ENCODE assay signal across 18 cellular contexts in the genomic region with DNA sequence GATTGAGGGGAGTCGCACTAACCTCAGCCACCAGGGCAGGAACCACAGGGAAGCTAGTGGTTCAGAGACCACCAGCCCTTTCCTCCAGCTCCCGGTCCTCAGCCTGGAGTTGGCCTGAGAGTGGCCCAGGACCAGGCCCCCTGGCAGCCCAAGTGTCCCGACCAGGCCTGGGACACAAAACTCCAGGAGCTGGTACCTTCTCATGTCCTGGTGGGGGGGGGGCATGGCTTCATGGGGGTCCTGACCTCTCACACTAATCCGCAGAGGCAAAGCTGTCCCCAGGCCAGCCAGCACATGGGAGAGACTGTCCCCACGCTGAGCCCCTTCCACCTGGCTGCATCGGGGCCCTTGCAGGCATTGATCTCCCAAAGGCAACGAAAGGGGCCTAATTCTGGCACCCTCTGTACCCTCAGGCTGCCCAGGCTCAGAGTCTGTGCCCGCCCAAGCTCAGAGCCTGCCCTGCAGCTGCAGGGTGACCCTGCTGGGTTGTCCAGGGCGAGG. TPM values are rescaled to one million over a fixed set of nuclear protein-coding genes. Genes with fewer than 3 reads are reported as not detected.
DNase-seq lines count a peak whose midpoint lies in the region; ATAC-seq and TF ChIP-seq lines count a peak whose summit lies in the region.
"Had no signal": no experiment of that assay in that cellular context is flagged by ENCODE, and none has a peak within 500 bp of the region (broad histone marks: within the 10 kb centered on the region; RNA-seq: fewer than 3 reads in every experiment).

No MANE protein-coding gene starts in this region.

- ATAC-seq in RWPE2 (ENCODE audit: low read depth) (no peak), left colon (no peak), GM19463 (IDR thresholded peaks at IDR 0.05; ENCODE audit: unreplicated experiment) (no peak)
- ATAC-seq in stimulated activated naive CD8-positive, alpha-beta T cell treated with anti-CD3 and anti-CD28 coated beads, Interleukin-15, Interleukin-2, amounts not matched to agents 100 U/mL and 50 U/mL, for 24 hours, result no peak
- ATAC-seq: activated T-cell treated with anti-CD3 and anti-CD28 coated beads, Interleukin-2, amount 50 U/mL, for 72 hours had no signal

- intact Hi-C loops in left colon (cut with DNase I, micrococcal nuclease), result no loop called here

- H3K36me3 ChIP-seq in RWPE2 (ENCODE audit: low read depth), result no peaks in the 10 kb centered on the region
- H3K36me3 ChIP-seq: neutrophil had no signal

- no peak overlapping the region for H3K4me3 ChIP-seq in RWPE2 (ENCODE audit: severe bottlenecking)

- peak; percentile 50 for DNase-seq in activated CD8-positive, alpha-beta memory T cell treated with anti-CD3 and anti-CD28 coated beads, Interleukin-2, amount 50 U/mL, for 48 hours
- DNase-seq in activated CD8-positive, alpha-beta memory T cell treated with anti-CD3 and anti-CD28 coated beads for 24 hours, result no peak
- DNase-seq in RWPE2 (ENCODE audit: low spot score), result peak; percentile 78
- DNase-seq in left colon, result peak; percentile 7 to 25
- peak; percentile 2 for DNase-seq in stimulated activated naive CD8-positive, alpha-beta T cell treated with anti-CD3 and anti-CD28 coated beads, Interleukin-15, Interleukin-2, amounts not matched to agents 100 U/mL and 50 U/mL, for 24 hours
- DNase-seq in NCI-H2081 treated with DMSO at 0.1 percent for 48 hours (lab: John Stamatoyannopoulos, UW), result no peak
- DNase-seq in pons (ENCODE audit: low spot score), result no peak
- DNase-seq: activated CD4-positive, alpha-beta T cell treated with anti-CD3 and anti-CD28 coated beads for 4 hours; activated T-cell treated with anti-CD3 and anti-CD28 coated beads, Interleukin-2, amount 50 U/mL, for 72 hours; erythroblast; foreskin melanocyte; NCI-H1048; NCI-H2081; NCI-H510A had no signal

- no peak overlapping the region for H3K27ac ChIP-seq in RWPE2 (ENCODE audit: poor library complexity, severe bottlenecking)
- H3K27ac ChIP-seq: neutrophil had no signal

- no peaks in the 10 kb centered on the region for H3K9me3 ChIP-seq in RWPE2 (ENCODE audit: severe bottlenecking)
- H3K9me3 ChIP-seq: neutrophil had no signal

- no peak for TF ChIP-seq CTCF in RWPE2 (IDR thresholded peaks at IDR 0.05; ENCODE audit: poor library complexity, severe bottlenecking)

- no peaks in the 10 kb centered on the region for H3K27me3 ChIP-seq in RWPE2 (ENCODE audit: insufficient read depth, poor library complexity, severe bottlenecking)

- H3K4me1 ChIP-seq in RWPE2 (ENCODE audit: insufficient read depth, poor library complexity, severe bottlenecking), result peaks cover 28% of the 10 kb centered on the region

RNA-seq across cellular contexts. Expression of gene GPRIN2, which starts 28.2 kb away (rescaled TPM):
- total RNA-seq in left colon, result 10 to 100 TPM; 35.9 to 56.7 TPM
- total RNA-seq: activated T-cell treated with anti-CD3 and anti-CD28 coated beads, Interleukin-2, amount 50 U/mL, for 72 hours; RPMI7951 had no signal

RNA-seq across cellular contexts. Expression of gene SYT15, which starts 50.7 kb away (rescaled TPM):
- 1 to 10 TPM; 1.4 to 2.2 TPM for total RNA-seq in left colon
- total RNA-seq: HT-29 had no signal

Comparison
In these comparisons a context has a peak if more than half of its experiments do, and no peak if none do; other contexts are left out.
1. DNase-seq: peak in activated CD8-positive, alpha-beta memory T cell treated with anti-CD3 and anti-CD28 coated beads, Interleukin-2, amount 50 U/mL, for 48 hours (single experiment), RWPE2 (single experiment), left colon (2 of 2) and stimulated activated naive CD8-positive, alpha-beta T cell treated with anti-CD3 and anti-CD28 coated beads, Interleukin-15, Interleukin-2, amounts not matched to agents 100 U/mL and 50 U/mL, for 24 hours (single experiment); none in activated CD8-positive, alpha-beta memory T cell treated with anti-CD3 and anti-CD28 coated beads for 24 hours (single experiment), NCI-H2081 treated with DMSO at 0.1 percent for 48 hours (single experiment) and pons (single experiment).